1 cellular context compared by ENCODE assay signal in genomic region chr19:53908933-53909415, GRCh38.
A peak's percentile ranks its signal among the peaks of the same experiment; 100 is the strongest.
TF ChIP-seq lines count a peak whose summit lies in the region.

Gene CACNG7, plus strand, starts transcription at chr19:53909278. Its CDS starts 3,554 bp downstream, at chr19:53912832.

TF ChIP-seq in HEK293, 187 proteins besides CTCF, POLR2A, EP300 and RAD21 (continued from another document):
- TF ChIP-seq, protein P1, sequence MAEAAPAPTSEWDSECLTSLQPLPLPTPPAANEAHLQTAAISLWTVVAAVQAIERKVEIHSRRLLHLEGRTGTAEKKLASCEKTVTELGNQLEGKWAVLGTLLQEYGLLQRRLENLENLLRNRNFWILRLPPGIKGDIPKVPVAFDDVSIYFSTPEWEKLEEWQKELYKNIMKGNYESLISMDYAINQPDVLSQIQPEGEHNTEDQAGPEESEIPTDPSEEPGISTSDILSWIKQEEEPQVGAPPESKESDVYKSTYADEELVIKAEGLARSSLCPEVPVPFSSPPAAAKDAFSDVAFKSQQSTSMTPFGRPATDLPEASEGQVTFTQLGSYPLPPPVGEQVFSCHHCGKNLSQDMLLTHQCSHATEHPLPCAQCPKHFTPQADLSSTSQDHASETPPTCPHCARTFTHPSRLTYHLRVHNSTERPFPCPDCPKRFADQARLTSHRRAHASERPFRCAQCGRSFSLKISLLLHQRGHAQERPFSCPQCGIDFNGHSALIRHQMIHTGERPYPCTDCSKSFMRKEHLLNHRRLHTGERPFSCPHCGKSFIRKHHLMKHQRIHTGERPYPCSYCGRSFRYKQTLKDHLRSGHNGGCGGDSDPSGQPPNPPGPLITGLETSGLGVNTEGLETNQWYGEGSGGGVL (tag by site-specific recombination; IDR thresholded peaks at IDR 0.05): peak; percentile 78
- TF ChIP-seq KLF1 (tag by site-specific recombination; IDR thresholded peaks at IDR 0.05) (no peak), ZNF366 (tag by site-specific recombination; conservative IDR thresholded peaks at IDR 0.05) (0 out of 2 replicates have a peak, but pooled peaks have one; percentile 11), ZNF518A (tag by site-specific recombination; conservative IDR thresholded peaks at IDR 0.05; ENCODE audit: low read depth) (no peak), ZFP37 (tag by site-specific recombination; IDR thresholded peaks at IDR 0.05) (no peak), PBX3 (CRISPR knock-in tag; IDR thresholded peaks at IDR 0.05) (no peak), TRIM28 (IDR thresholded peaks at IDR 0.05; ENCODE audit: borderline replicate concordance, low read length) (no peak)
